Comparison of ENCODE assay signal across 1 cellular context in the genomic region with DNA sequence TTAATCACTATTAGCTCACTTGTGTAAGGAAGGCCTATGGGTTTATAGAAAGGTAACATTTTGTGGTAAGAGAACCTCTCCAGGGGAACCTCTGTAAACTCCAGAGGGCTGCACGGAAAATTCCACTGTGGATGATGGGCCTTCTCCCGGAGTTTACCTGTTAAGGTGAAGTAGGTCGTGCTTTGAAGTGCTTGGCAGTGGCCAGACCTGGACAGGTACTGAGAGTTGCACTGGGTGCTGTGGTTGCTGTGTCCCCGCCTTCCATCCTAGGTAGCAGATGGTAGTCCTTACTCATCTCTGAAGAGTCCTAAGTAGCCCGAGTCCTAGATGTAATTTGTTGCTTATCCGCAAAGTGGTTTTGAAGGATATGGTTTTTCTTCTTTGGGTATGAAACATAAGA.
TF ChIP-seq lines count a peak whose summit lies in the region.

No MANE protein-coding gene starts in this region.

TF ChIP-seq in WTC11, 78 proteins besides CTCF, POLR2A, EP300 and RAD21:
- TF ChIP-seq FOXP1 (CRISPR knock-in tag; IDR thresholded peaks at IDR 0.05; ENCODE audit: borderline replicate concordance) = no peak
- no peak for TF ChIP-seq NFYB (CRISPR knock-in tag; conservative IDR thresholded peaks at IDR 0.05; ENCODE audit: low read depth)
- TF ChIP-seq, protein P1, sequence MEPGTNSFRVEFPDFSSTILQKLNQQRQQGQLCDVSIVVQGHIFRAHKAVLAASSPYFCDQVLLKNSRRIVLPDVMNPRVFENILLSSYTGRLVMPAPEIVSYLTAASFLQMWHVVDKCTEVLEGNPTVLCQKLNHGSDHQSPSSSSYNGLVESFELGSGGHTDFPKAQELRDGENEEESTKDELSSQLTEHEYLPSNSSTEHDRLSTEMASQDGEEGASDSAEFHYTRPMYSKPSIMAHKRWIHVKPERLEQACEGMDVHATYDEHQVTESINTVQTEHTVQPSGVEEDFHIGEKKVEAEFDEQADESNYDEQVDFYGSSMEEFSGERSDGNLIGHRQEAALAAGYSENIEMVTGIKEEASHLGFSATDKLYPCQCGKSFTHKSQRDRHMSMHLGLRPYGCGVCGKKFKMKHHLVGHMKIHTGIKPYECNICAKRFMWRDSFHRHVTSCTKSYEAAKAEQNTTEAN (CRISPR knock-in tag; IDR thresholded peaks at IDR 0.05) = no peak
- TF ChIP-seq, protein P2, sequence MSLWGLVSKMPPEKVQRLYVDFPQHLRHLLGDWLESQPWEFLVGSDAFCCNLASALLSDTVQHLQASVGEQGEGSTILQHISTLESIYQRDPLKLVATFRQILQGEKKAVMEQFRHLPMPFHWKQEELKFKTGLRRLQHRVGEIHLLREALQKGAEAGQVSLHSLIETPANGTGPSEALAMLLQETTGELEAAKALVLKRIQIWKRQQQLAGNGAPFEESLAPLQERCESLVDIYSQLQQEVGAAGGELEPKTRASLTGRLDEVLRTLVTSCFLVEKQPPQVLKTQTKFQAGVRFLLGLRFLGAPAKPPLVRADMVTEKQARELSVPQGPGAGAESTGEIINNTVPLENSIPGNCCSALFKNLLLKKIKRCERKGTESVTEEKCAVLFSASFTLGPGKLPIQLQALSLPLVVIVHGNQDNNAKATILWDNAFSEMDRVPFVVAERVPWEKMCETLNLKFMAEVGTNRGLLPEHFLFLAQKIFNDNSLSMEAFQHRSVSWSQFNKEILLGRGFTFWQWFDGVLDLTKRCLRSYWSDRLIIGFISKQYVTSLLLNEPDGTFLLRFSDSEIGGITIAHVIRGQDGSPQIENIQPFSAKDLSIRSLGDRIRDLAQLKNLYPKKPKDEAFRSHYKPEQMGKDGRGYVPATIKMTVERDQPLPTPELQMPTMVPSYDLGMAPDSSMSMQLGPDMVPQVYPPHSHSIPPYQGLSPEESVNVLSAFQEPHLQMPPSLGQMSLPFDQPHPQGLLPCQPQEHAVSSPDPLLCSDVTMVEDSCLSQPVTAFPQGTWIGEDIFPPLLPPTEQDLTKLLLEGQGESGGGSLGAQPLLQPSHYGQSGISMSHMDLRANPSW (CRISPR knock-in tag; conservative IDR thresholded peaks at IDR 0.05; ENCODE audit: low read depth) = no peak
- no peak for TF ChIP-seq NR3C1 (CRISPR knock-in tag; conservative IDR thresholded peaks at IDR 0.05; ENCODE audit: low read depth)
- no peak for TF ChIP-seq MYBL2 (CRISPR knock-in tag; IDR thresholded peaks at IDR 0.05)
- TF ChIP-seq FOXK1 (CRISPR knock-in tag; IDR thresholded peaks at IDR 0.05) = no peak
